In the genomic region with DNA sequence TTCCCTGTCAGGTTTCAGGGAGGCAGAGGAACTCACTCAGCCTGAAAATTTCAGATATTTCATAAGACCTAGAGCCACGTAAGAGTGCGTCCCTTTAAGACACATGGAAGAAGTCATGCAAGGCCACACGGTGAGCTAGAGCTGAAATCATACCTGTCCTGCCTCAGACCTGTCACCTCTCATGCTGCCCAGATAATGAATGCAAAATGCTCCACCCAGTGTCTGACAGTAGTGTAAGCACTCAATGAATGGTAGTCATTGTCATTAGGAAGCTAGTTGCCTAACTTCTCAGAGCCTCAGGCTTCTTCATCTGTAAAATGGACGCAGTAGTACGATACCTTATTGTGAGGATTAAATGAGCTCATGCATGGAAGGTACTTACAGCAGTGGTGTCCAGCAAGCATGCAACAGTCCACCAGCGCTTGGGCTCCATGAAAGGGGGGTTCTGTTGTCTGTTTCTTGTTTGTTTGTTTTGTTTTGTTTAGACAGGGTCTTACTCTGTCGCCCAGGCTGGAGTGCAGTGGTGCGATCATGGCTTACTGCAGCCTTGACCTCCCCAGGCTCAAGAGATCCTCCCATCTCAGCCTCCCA, we compare ENCODE assay signal across 9 cellular contexts.
DNase-seq lines count a peak whose midpoint lies in the region; ATAC-seq, FAIRE-seq and TF ChIP-seq lines count a peak whose summit lies in the region.
"Had no signal": no experiment of that assay in that cellular context is flagged by ENCODE, and none has a peak within 500 bp of the region (broad histone marks: within the 10 kb centered on the region; RNA-seq: fewer than 3 reads in every experiment).

No MANE protein-coding gene starts in this region.

- intact Hi-C loops in HCT116 (cut with micrococcal nuclease) = loop anchor here (1.0 to 5.0 kb wide), 2 partner anchors 247 to 298 kb away; no protein-coding TSS in a partner anchor

- H3K36me3 ChIP-seq in BLaER1 treated with 17β-estradiol and CSF1 and Interleukin-3, amounts not matched to agents 10 nM and 100 nM = no peaks in the 10 kb centered on the region
- H3K36me3 ChIP-seq in HCT116 (ENCODE audit: control insufficient read depth in 1 of 2, insufficient read depth in 2 of 2, low read length in 2 of 2) (no peaks in the 10 kb centered on the region), liver (ENCODE audit: control insufficient read depth in 4 of 4, insufficient read depth in 3 of 4, low read depth in 1 of 4, low read length in 3 of 4) (no peaks in the 10 kb centered on the region)
- H3K36me3 ChIP-seq: thyroid gland had no signal

- peak overlapping the region; percentile 33 for H2AFZ ChIP-seq in HCT116 (ENCODE audit: low read depth, low read length, poor library complexity, severe bottlenecking)

- no peak for FAIRE-seq in GM12891 (lab: Jason Lieb, UNC)

- CTCF ChIA-PET in HCT116 (lab: Charles Lee) = interaction anchor here (0.7 to 2.2 kb wide), 12 partner anchors 22 to 246 kb away, joined by 3 to 27 read pairs (median 4); no protein-coding TSS in a partner anchor
- CTCF ChIA-PET in activated CD4-positive, alpha-beta memory T cell treated with anti-CD3 and anti-CD28 coated beads, Interleukin-2, amount 10 ng/mL, durations not matched to agents 7 days and 5 days (lab: Charles Lee) = interaction anchor here (0.6 to 3.1 kb wide), 22 partner anchors 10 to 299 kb away, joined by 3 to 51 read pairs (median 4); a partner anchor contains a TSS

- no peaks in the 10 kb centered on the region for H3K27me3 ChIP-seq in BLaER1 treated with 17β-estradiol and CSF1 and Interleukin-3, amounts not matched to agents 10 nM and 100 nM
- H3K27me3 ChIP-seq in HCT116 (ENCODE audit: insufficient read depth, low read length) = no peaks in the 10 kb centered on the region
- H3K27me3 ChIP-seq in liver (ENCODE audit: control insufficient read depth in 4 of 4, insufficient read depth in 4 of 4, low read length in 3 of 4) = no peaks in the 10 kb centered on the region
- H3K27me3 ChIP-seq: thyroid gland had no signal

- no peaks in the 10 kb centered on the region for H3K36me3 Mint-ChIP-seq in activated CD4-positive, alpha-beta memory T cell treated with anti-CD3 and anti-CD28 coated beads, Interleukin-2, amount 10 ng/mL, durations not matched to agents 7 days and 5 days (ENCODE audit: low read depth)

- peaks cover 26% of the 10 kb centered on the region for H3K79me2 ChIP-seq in HCT116 (ENCODE audit: insufficient read depth, low read length)

- peak overlapping the region in 3 of 11 experiments; percentile 94 to 96 (median 95); a peak in 4 of 22 replicates for H3K27ac ChIP-seq in BLaER1 treated with 17β-estradiol and CSF1 and Interleukin-3, amounts not matched to agents 10 nM and 100 nM
- peak overlapping the region; percentile 93; the same call in 1 of the 2 replicates for H3K27ac ChIP-seq in HCT116 (ENCODE audit: low read depth, low read length)
- no peak overlapping the region for H3K27ac ChIP-seq in liver (ENCODE audit: low read depth in 1 of 2, low read length in 2 of 2)

- H3K4me2 ChIP-seq in BLaER1 treated with 17β-estradiol and CSF1 and Interleukin-3, amounts not matched to agents 10 nM and 100 nM = peak overlapping the region; percentile 80 to 93 (median 88)
- H3K4me2 ChIP-seq in HCT116 (ENCODE audit: low read length) = peak overlapping the region; percentile 87

- H3K9ac ChIP-seq in BLaER1 treated with 17β-estradiol and CSF1 and Interleukin-3, amounts not matched to agents 10 nM and 100 nM = peak overlapping the region in 7 of 11 experiments; percentile 88 to 98 (median 93); a peak in 15 of 22 replicates
- peak overlapping the region; percentile 98 for H3K9ac ChIP-seq in HCT116 (ENCODE audit: low read length)
- peak overlapping the region in 1 of 2 donors; percentile 24 for H3K9ac ChIP-seq in liver (ENCODE audit: low read depth in 1 of 2, low read length in 2 of 2)

- H3K4me3 Mint-ChIP-seq in activated CD4-positive, alpha-beta memory T cell treated with anti-CD3 and anti-CD28 coated beads, Interleukin-2, amount 10 ng/mL, durations not matched to agents 7 days and 5 days = peak overlapping the region; percentile 84

- H4K20me1 ChIP-seq in BLaER1 treated with 17β-estradiol and CSF1 and Interleukin-3, amounts not matched to agents 10 nM and 100 nM = no peaks in the 10 kb centered on the region
- no peaks in the 10 kb centered on the region for H4K20me1 ChIP-seq in HCT116 (ENCODE audit: insufficient read depth)

- ATAC-seq in HCT116 = peak; percentile 7; the same call in 1 of the 2 replicates
- ATAC-seq in GM21737 (IDR thresholded peaks at IDR 0.05; ENCODE audit: unreplicated experiment) = no peak

- BruUV-seq in HCT116 (replicated peaks; lab: Mats Ljungman, UMichigan) = no TSS peak

- POLR2A ChIA-PET in HCT116 (lab: Charles Lee) = interaction anchor here (1.0 kb wide), 1 partner anchor 245 kb away, joined by 6 read pairs; no protein-coding TSS in a partner anchor
- POLR2A ChIA-PET in activated CD4-positive, alpha-beta memory T cell treated with anti-CD3 and anti-CD28 coated beads, Interleukin-2, amount 10 ng/mL, durations not matched to agents 7 days and 5 days (lab: Charles Lee) = interaction anchor here (0.8 to 3.6 kb wide), 5 partner anchors 10 to 118 kb away, joined by 3 to 23 read pairs (median 4); a partner anchor contains a TSS

- 70% methylated on average over 8 of the region's 8 CpGs for WGBS in liver

- peaks cover 36% of the 10 kb centered on the region for H3K4me1 Mint-ChIP-seq in activated CD4-positive, alpha-beta memory T cell treated with anti-CD3 and anti-CD28 coated beads, Interleukin-2, amount 10 ng/mL, durations not matched to agents 7 days and 5 days

- no peak overlapping the region for H3K27ac Mint-ChIP-seq in activated CD4-positive, alpha-beta memory T cell treated with anti-CD3 and anti-CD28 coated beads, Interleukin-2, amount 10 ng/mL, durations not matched to agents 7 days and 5 days

- peaks cover 21 to 39% (median 34%) of the 10 kb centered on the region in 10 experiments for H3K4me1 ChIP-seq in BLaER1 treated with 17β-estradiol and CSF1 and Interleukin-3, amounts not matched to agents 10 nM and 100 nM
- H3K4me1 ChIP-seq in HCT116 (ENCODE audit: control insufficient read depth in 1 of 2, insufficient read depth in 2 of 2, low read length in 2 of 2) (peaks cover 21 to 40% of the 10 kb centered on the region in 2 experiments), liver (ENCODE audit: control insufficient read depth in 4 of 4, insufficient read depth in 4 of 4, low read length in 3 of 4) (peaks cover 3 to 11% (median 6%) of the 10 kb centered on the region in 4 donors)

- no peak for TF ChIP-seq POLR2A in HCT116 (IDR thresholded peaks at IDR 0.05; ENCODE audit: borderline replicate concordance, extremely low read depth, insufficient read depth, insufficient read length)
- TF ChIP-seq POLR2A in GM12891 (IDR thresholded peaks at IDR 0.05; ENCODE audit: low read depth, low read length) = no peak

- H3K9me3 Mint-ChIP-seq in activated CD4-positive, alpha-beta memory T cell treated with anti-CD3 and anti-CD28 coated beads, Interleukin-2, amount 10 ng/mL, durations not matched to agents 7 days and 5 days = no peaks in the 10 kb centered on the region

- H3K9me3 ChIP-seq in BLaER1 treated with 17β-estradiol and CSF1 and Interleukin-3, amounts not matched to agents 10 nM and 100 nM (replicated peaks in 1 of 11) = peaks cover 0 to 8% (median 0%) of the 10 kb centered on the region in 11 experiments; a peak in 4 of 22 replicates
- H3K9me3 ChIP-seq in HCT116 (ENCODE audit: control insufficient read depth in 1 of 2, insufficient read depth in 1 of 2, low read depth in 1 of 2, low read length in 2 of 2) (no peaks in the 10 kb centered on the region), liver (ENCODE audit: control insufficient read depth in 4 of 4, low read length in 3 of 4) (no peaks in the 10 kb centered on the region)
- H3K9me3 ChIP-seq: thyroid gland had no signal

- no peaks in the 10 kb centered on the region for H3K9me2 ChIP-seq in HCT116 (ENCODE audit: insufficient read depth)

- TF ChIP-seq RAD21 in HCT116 (IDR thresholded peaks at IDR 0.05; ENCODE audit: low read depth) (peak; percentile 31), liver (IDR thresholded peaks at IDR 0.05) (peak; percentile 14 to 19)

- no peak for DNase-seq in HCT116 (ENCODE audit: low read depth, low spot score)
- no peak for DNase-seq in activated CD4-positive, alpha-beta memory T cell treated with anti-CD3 and anti-CD28 coated beads, Interleukin-2, amount 10 ng/mL, durations not matched to agents 7 days and 5 days
- no peak for DNase-seq in GM12891 (ENCODE audit: insufficient read length, low spot score)
- no peak for DNase-seq in NCI-H1105 (lab: John Stamatoyannopoulos, UW)
- DNase-seq in NCI-H1048 (lab: John Stamatoyannopoulos, UW) = no peak

- peak overlapping the region; percentile 71 to 81 (median 74); a peak in 14 of 20 replicates for H3K4me3 ChIP-seq in BLaER1 treated with 17β-estradiol and CSF1 and Interleukin-3, amounts not matched to agents 10 nM and 100 nM
- peak overlapping the region; percentile 51 to 95 for H3K4me3 ChIP-seq in HCT116 (replicated peaks in 1 of 2; ENCODE audit: low read depth in 1 of 2, low read length in 2 of 2)
- H3K4me3 ChIP-seq in liver (ENCODE audit: low read depth in 1 of 3, low read length in 3 of 3) = no peak overlapping the region

- TF ChIP-seq CTCF in HCT116 (IDR thresholded peaks at IDR 0.05 in 2 of 3, conservative IDR thresholded peaks at IDR 0.05 in 1 of 3; ENCODE audit: borderline replicate concordance in 1 of 3, insufficient read depth in 1 of 3, low read depth in 2 of 3, low read length in 2 of 3) (no peak), liver (IDR thresholded peaks at IDR 0.05; ENCODE audit: low read depth, low read length, missing input control) (peak; percentile 5)

- RAD21 ChIA-PET in HCT116 (lab: Charles Lee; ENCODE audit: low non-redundant PET in 1 of 2, low total read pairs in 2 of 2, uncharacterized antibody in 2 of 2, unreplicated experiment in 2 of 2) = interaction anchor here (1.3 to 2.4 kb wide), 3 partner anchors 245 to 247 kb away, joined by 3 to 7 read pairs (median 5); no protein-coding TSS in a partner anchor

- no peaks in the 10 kb centered on the region for H3K27me3 Mint-ChIP-seq in activated CD4-positive, alpha-beta memory T cell treated with anti-CD3 and anti-CD28 coated beads, Interleukin-2, amount 10 ng/mL, durations not matched to agents 7 days and 5 days

TF ChIP-seq in HCT116, 20 proteins besides CTCF, POLR2A, EP300 and RAD21 (continues in another document):
- TF ChIP-seq JUND (IDR thresholded peaks at IDR 0.05) = no peak
- TF ChIP-seq ZFX (IDR thresholded peaks at IDR 0.05) = no peak
- no peak for TF ChIP-seq ELF1 (IDR thresholded peaks at IDR 0.05; ENCODE audit: borderline replicate concordance, low read depth)

TF ChIP-seq in liver, 16 proteins besides CTCF, POLR2A, EP300 and RAD21:
- TF ChIP-seq HNF4G (IDR thresholded peaks at IDR 0.05) = no peak

TF ChIP-seq in GM12891, 5 proteins besides CTCF, POLR2A, EP300 and RAD21:
- no peak for TF ChIP-seq POU2F2 (IDR thresholded peaks at IDR 0.05; ENCODE audit: low read depth, low read length)
- TF ChIP-seq TAF1 (IDR thresholded peaks at IDR 0.05; ENCODE audit: low read depth, low read length) = no peak
- TF ChIP-seq SPI1 (IDR thresholded peaks at IDR 0.05; ENCODE audit: low read depth, low read length) = no peak

Comparison
In these comparisons a context has a peak if more than half of its experiments do, and no peak if none do; other contexts are left out.
1. H3K4me3 ChIP-seq: peak in BLaER1 treated with 17β-estradiol and CSF1 and Interleukin-3, amounts not matched to agents 10 nM and 100 nM (10 of 10) and HCT116 (2 of 2); none in liver (0 of 3).